In genomic region chr14:37150414-37150813, GRCh38 we compare ENCODE assay signal across 8 cellular contexts. TPM values are rescaled to one million over a fixed set of nuclear protein-coding genes. Genes with fewer than 3 reads are reported as not detected.
DNase-seq lines count a peak whose midpoint lies in the region; ATAC-seq and TF ChIP-seq lines count a peak whose summit lies in the region.

No MANE protein-coding gene starts in this region.

- no peaks in the 10 kb centered on the region for H3K36me3 Mint-ChIP-seq in MCF 10A (ENCODE audit: insufficient read depth, unreplicated experiment)

- H3K9me3 ChIP-seq in breast epithelium = peaks cover 0 to 5% of the 10 kb centered on the region in 2 donors
- H3K9me3 ChIP-seq in hepatocyte (ENCODE audit: low read depth) = no peaks in the 10 kb centered on the region
- no peaks in the 10 kb centered on the region for H3K9me3 ChIP-seq in upper lobe of right lung

- peak; percentile 77 for ATAC-seq in upper lobe of right lung

- H3K27me3 Mint-ChIP-seq in MCF 10A (ENCODE audit: insufficient read depth, unreplicated experiment) = no peaks in the 10 kb centered on the region

- 4% methylated on average over 3 of the region's 3 CpGs for WGBS in hepatocyte (ENCODE audit: low lambda C conversion rate, missing lambda C conversion rate)

- intact Hi-C loops in MCF 10A (cut with micrococcal nuclease) = loop anchor here (1.0 to 2.0 kb wide), 5 partner anchors 34 to 1271 kb away; no protein-coding TSS in a partner anchor
- intact Hi-C loops in breast epithelium (cut with DNase I; ENCODE audit: low total_unique reads) = no loop called here
- intact Hi-C loops in upper lobe of right lung (cut with DNase I) = no loop called here

- H3K4me2 ChIP-seq in hepatocyte = no peak overlapping the region

- no peaks in the 10 kb centered on the region for H3K9me3 Mint-ChIP-seq in MCF 10A (ENCODE audit: unreplicated experiment)

- H3K9me2 ChIP-seq in hepatocyte (replicated peaks; ENCODE audit: insufficient read depth) = no peaks in the 10 kb centered on the region

- H4K20me1 ChIP-seq in hepatocyte (ENCODE audit: insufficient read depth, poor library complexity, severe bottlenecking) = no peaks in the 10 kb centered on the region

- H3K4me3 Mint-ChIP-seq in MCF 10A (ENCODE audit: unreplicated experiment) = no peak overlapping the region

- POLR2A ChIA-PET in MCF 10A (lab: Yijun Ruan, JAX) = interaction anchor here (1.2 to 1.8 kb wide), 4 partner anchors 10 to 597 kb away, joined by 3 to 9 read pairs (median 6); no protein-coding TSS in a partner anchor

- DNase-seq in MCF 10A (ENCODE audit: unreplicated experiment) = peak; percentile 63
- DNase-seq in breast epithelium (ENCODE audit: low spot score in 2 of 2) = no peak
- peak; percentile 21 for DNase-seq in NCI-H1436 treated with DMSO at 0.1 percent for 48 hours (lab: John Stamatoyannopoulos, UW)
- peak; percentile 11 to 60 for DNase-seq in SW 1271 (lab: John Stamatoyannopoulos, UW)
- peak; percentile 56 for DNase-seq in hepatocyte (ENCODE audit: low spot score)
- no peak for DNase-seq in upper lobe of right lung
- DNase-seq in COLO668 (lab: John Stamatoyannopoulos, UW; ENCODE audit: unreplicated experiment) = no peak
- no peak for DNase-seq in activated CD4-positive, alpha-beta T cell treated with anti-CD3 and anti-CD28 coated beads for 4 hours

- no peaks in the 10 kb centered on the region for H3K4me1 ChIP-seq in breast epithelium
- H3K4me1 ChIP-seq in hepatocyte (ENCODE audit: insufficient read depth) = no peaks in the 10 kb centered on the region
- H3K4me1 ChIP-seq in upper lobe of right lung = no peaks in the 10 kb centered on the region

- TF ChIP-seq POLR2A in breast epithelium (IDR thresholded peaks at IDR 0.05) = no peak

- TF ChIP-seq CTCF in MCF 10A (IDR thresholded peaks at IDR 0.05; ENCODE audit: unreplicated experiment) (peak; percentile 54), breast epithelium (IDR thresholded peaks at IDR 0.05) (peak in 1 of 3 donors; percentile 43), hepatocyte (IDR thresholded peaks at IDR 0.05; ENCODE audit: poor library complexity) (peak; percentile 78), upper lobe of right lung (IDR thresholded peaks at IDR 0.05) (peak; percentile 76)

- H2AFZ ChIP-seq in hepatocyte = no peak overlapping the region

- H3K27ac ChIP-seq in breast epithelium (no peak overlapping the region), hepatocyte (no peak overlapping the region), upper lobe of right lung (no peak overlapping the region)

- H3K27me3 ChIP-seq in breast epithelium (no peaks in the 10 kb centered on the region), hepatocyte (no peaks in the 10 kb centered on the region), upper lobe of right lung (no peaks in the 10 kb centered on the region)

- peak overlapping the region; percentile 16 for H3K27ac Mint-ChIP-seq in MCF 10A (ENCODE audit: low read depth, unreplicated experiment)

- CTCF ChIA-PET in MCF 10A (lab: Yijun Ruan, JAX) = interaction anchor here (0.5 to 7.7 kb wide), 57 partner anchors 8 to 1267 kb away, joined by 3 to 119 read pairs (median 4); partner anchors contain the start of genes PAX9 and PTCSC3

- BruUV-seq in MCF 10A (replicated peaks; lab: Mats Ljungman, UMichigan) = no TSS peak

- peaks cover 14% of the 10 kb centered on the region for H3K4me1 Mint-ChIP-seq in MCF 10A (ENCODE audit: insufficient read depth, unreplicated experiment)

- no peaks in the 10 kb centered on the region for H3K79me2 ChIP-seq in hepatocyte

- H3K4me3 ChIP-seq in breast epithelium (no peak overlapping the region), hepatocyte (no peak overlapping the region), upper lobe of right lung (no peak overlapping the region)

- H3K36me3 ChIP-seq in breast epithelium (no peaks in the 10 kb centered on the region), hepatocyte (replicated peaks; ENCODE audit: insufficient read depth, low read depth) (no peaks in the 10 kb centered on the region), upper lobe of right lung (no peaks in the 10 kb centered on the region)

RNA-seq across cellular contexts. Expression of gene SLC25A21, which starts 22.0 kb away (rescaled TPM):
- 1.1 and 1.4 TPM in 2 replicates for total RNA-seq in MCF 10A (2022)
- 1 to 10 TPM in 2 of 3 donors, under 1 TPM in 1; 0.66 to 2.3 (median 1.6) TPM for total RNA-seq in breast epithelium
- 0.08 and 1.6 TPM in 2 replicates for total RNA-seq in hepatocyte
- polyA plus RNA-seq in hepatocyte = 1.4 TPM in 1 of 2 replicates, not detected in the other
- total RNA-seq in upper lobe of right lung = 0.35 TPM

RNA-seq across cellular contexts. Expression of gene MIPOL1, which starts 47.3 kb away (rescaled TPM):
- 16.0 and 16.3 TPM in 2 replicates for total RNA-seq in MCF 10A (2022)
- 10 to 100 TPM; 12.2 to 48.8 (median 36.1) TPM for total RNA-seq in breast epithelium
- 12.2 and 16.6 TPM in 2 replicates for total RNA-seq in hepatocyte
- 2.6 and 6.9 TPM in 2 replicates for polyA plus RNA-seq in hepatocyte
- 10.0 TPM for total RNA-seq in upper lobe of right lung

Comparison
In these comparisons a context has a peak if more than half of its experiments do, and no peak if none do; other contexts are left out.
1. DNase-seq: peak in MCF 10A (single experiment), NCI-H1436 treated with DMSO at 0.1 percent for 48 hours (single experiment), SW 1271 (2 of 2) and hepatocyte (single experiment); none in breast epithelium (0 of 2), upper lobe of right lung (single experiment), COLO668 (single experiment) and activated CD4-positive, alpha-beta T cell treated with anti-CD3 and anti-CD28 coated beads for 4 hours (0 of 2).